14 cellular contexts compared by ENCODE assay signal in genomic region chr4:144701683-144702233, GRCh38. TPM values are rescaled to one million over a fixed set of nuclear protein-coding genes. Genes with fewer than 3 reads are reported as not detected.
A peak's percentile ranks its signal among the peaks of the same experiment; 100 is the strongest.
DNase-seq lines count a peak whose midpoint lies in the region; ATAC-seq, FAIRE-seq and TF ChIP-seq lines count a peak whose summit lies in the region.
"Had no signal": no experiment of that assay in that cellular context is flagged by ENCODE, and none has a peak within 500 bp of the region (broad histone marks: within the 10 kb centered on the region; RNA-seq: fewer than 3 reads in every experiment).

No MANE protein-coding gene starts in this region.

- TF ChIP-seq POLR2A in endothelial cell of umbilical vein (IDR thresholded peaks at IDR 0.05; ENCODE audit: low read depth, low read length): no peak

- peaks cover 79% of the 10 kb centered on the region for H3K4me1 ChIP-seq in SJSA1 (replicated peaks)
- H3K4me1 ChIP-seq in endothelial cell of umbilical vein (ENCODE audit: control insufficient read depth, extremely low read depth, insufficient read depth, low read length): peaks cover 88% of the 10 kb centered on the region

- no peak overlapping the region for H3K4me3 Mint-ChIP-seq in HFFc6
- H3K4me3 Mint-ChIP-seq in stimulated activated naive B cell treated with anti-CD40 and anti-IgM and Interleukin-4, amounts not matched to agents 10 μg/mL and 1 μg/mL and 100 μg/mL, for 72 hours: no peak overlapping the region

- intact Hi-C loops in endothelial cell of umbilical vein (cut with micrococcal nuclease): no loop called here

- TF ChIP-seq CTCF in HFFc6 (IDR thresholded peaks at IDR 0.05): no peak
- no peak for TF ChIP-seq CTCF in endothelial cell of umbilical vein (IDR thresholded peaks at IDR 0.05; ENCODE audit: extremely low read depth in 1 of 2, insufficient read depth in 1 of 2, low read depth in 1 of 2, low read length in 2 of 2)

- CTCF ChIA-PET in endothelial cell of umbilical vein (lab: Charles Lee): no interaction called here

- H3K27me3 ChIP-seq in SJSA1 (replicated peaks) (no peaks in the 10 kb centered on the region), endothelial cell of umbilical vein (ENCODE audit: control insufficient read depth in 2 of 2, insufficient read depth in 2 of 2, low read length in 2 of 2) (no peaks in the 10 kb centered on the region)

- POLR2A ChIA-PET in endothelial cell of umbilical vein (lab: Charles Lee): no interaction called here

- peaks cover 3% of the 10 kb centered on the region for H3K27me3 Mint-ChIP-seq in HFFc6 (ENCODE audit: insufficient read depth)
- no peaks in the 10 kb centered on the region for H3K27me3 Mint-ChIP-seq in stimulated activated naive B cell treated with anti-CD40 and anti-IgM and Interleukin-4, amounts not matched to agents 10 μg/mL and 1 μg/mL and 100 μg/mL, for 72 hours

- H3K36me3 Mint-ChIP-seq in HFFc6 (ENCODE audit: low read depth): peaks cover 5% of the 10 kb centered on the region
- H3K36me3 Mint-ChIP-seq in stimulated activated naive B cell treated with anti-CD40 and anti-IgM and Interleukin-4, amounts not matched to agents 10 μg/mL and 1 μg/mL and 100 μg/mL, for 72 hours: no peaks in the 10 kb centered on the region

- ATAC-seq in stimulated activated naive B cell treated with anti-CD40 and anti-IgM and Interleukin-4, amounts not matched to agents 10 μg/mL and 1 μg/mL and 100 μg/mL, for 72 hours (replicated peaks): no peak
- ATAC-seq in HG03460 (IDR thresholded peaks at IDR 0.05; ENCODE audit: unreplicated experiment) (no peak), HG03442 (IDR thresholded peaks at IDR 0.05; ENCODE audit: unreplicated experiment) (no peak)
- ATAC-seq: K562, Right ventricle myocardium inferior had no signal

- H2AFZ ChIP-seq in endothelial cell of umbilical vein (ENCODE audit: low read depth, low read length): no peak overlapping the region

- H3K27ac Mint-ChIP-seq in HFFc6: 0 out of 2 replicates have a peak overlapping the region, but pooled peaks have one; percentile 37
- peak overlapping the region; percentile 20 for H3K27ac Mint-ChIP-seq in stimulated activated naive B cell treated with anti-CD40 and anti-IgM and Interleukin-4, amounts not matched to agents 10 μg/mL and 1 μg/mL and 100 μg/mL, for 72 hours

- no peak overlapping the region for H3K9ac ChIP-seq in endothelial cell of umbilical vein (replicated peaks; ENCODE audit: extremely low read depth, insufficient read depth, low read length)

- H3K9me3 ChIP-seq in SJSA1 (replicated peaks): no peaks in the 10 kb centered on the region
- H3K9me3 ChIP-seq in endothelial cell of umbilical vein (replicated peaks; ENCODE audit: control insufficient read depth, insufficient read depth, low read length): no peaks in the 10 kb centered on the region

- H3K4me1 Mint-ChIP-seq in HFFc6 (ENCODE audit: low read depth): peaks cover 67% of the 10 kb centered on the region
- H3K4me1 Mint-ChIP-seq in stimulated activated naive B cell treated with anti-CD40 and anti-IgM and Interleukin-4, amounts not matched to agents 10 μg/mL and 1 μg/mL and 100 μg/mL, for 72 hours: no peaks in the 10 kb centered on the region

- no peaks in the 10 kb centered on the region for H3K9me3 Mint-ChIP-seq in HFFc6
- H3K9me3 Mint-ChIP-seq in stimulated activated naive B cell treated with anti-CD40 and anti-IgM and Interleukin-4, amounts not matched to agents 10 μg/mL and 1 μg/mL and 100 μg/mL, for 72 hours: peaks cover 3% of the 10 kb centered on the region in 2 donors

- H3K4me3 ChIP-seq in SJSA1 (no peak overlapping the region), endothelial cell of umbilical vein (replicated peaks in 1 of 3; ENCODE audit: insufficient read depth in 1 of 3, low read depth in 1 of 3, low read length in 3 of 3) (no peak overlapping the region)
- H3K4me3 ChIP-seq: K562 had no signal

- no TSS peak for BruUV-seq in endothelial cell of umbilical vein (replicated peaks; lab: Mats Ljungman, UMichigan)

- no peaks in the 10 kb centered on the region for H3K36me3 ChIP-seq in SJSA1
- H3K36me3 ChIP-seq in endothelial cell of umbilical vein (ENCODE audit: control insufficient read depth in 2 of 2, extremely low read depth in 1 of 2, insufficient read depth in 2 of 2, low read length in 2 of 2): peaks cover 3 to 40% of the 10 kb centered on the region in 2 experiments

- peak overlapping the region; percentile 26 for H3K27ac ChIP-seq in SJSA1
- peak overlapping the region; percentile 32 for H3K27ac ChIP-seq in endothelial cell of umbilical vein (ENCODE audit: insufficient read depth, low read depth, low read length)

- peak; percentile 37 for DNase-seq in HFFc6
- no peak for DNase-seq in SJSA1 (ENCODE audit: low read depth in 1 of 2, low spot score in 2 of 2)
- peak; percentile 53 for DNase-seq in endothelial cell of umbilical vein (ENCODE audit: low read depth, low spot score)
- no peak for DNase-seq in stimulated activated naive B cell treated with anti-CD40 and anti-IgM and Interleukin-4, amounts not matched to agents 10 μg/mL and 1 μg/mL and 100 μg/mL, for 72 hours
- no peak for DNase-seq in activated naive CD4-positive, alpha-beta T cell treated with Interleukin-2 at 50 U/mL for 16 hours
- DNase-seq: HCEC 1CT, NCI-H1105, NCI-H1694 treated with DMSO at 0.1 percent for 48 hours, NCI-H446 treated with DMSO at 0.1 percent for 48 hours, NCI-H748 treated with DMSO at 0.1 percent for 48 hours had no signal

- no peaks in the 10 kb centered on the region for H4K20me1 ChIP-seq in endothelial cell of umbilical vein (replicated peaks; ENCODE audit: control insufficient read depth, extremely low read depth, insufficient read depth, low read length)

- H3K79me2 ChIP-seq in endothelial cell of umbilical vein (ENCODE audit: control insufficient read depth, insufficient read depth, low read length): peaks cover 59% of the 10 kb centered on the region

- dilution Hi-C loops in endothelial cell of umbilical vein (cut with MboI; ENCODE audit: extremely low pct_ligation_motif_present, low sequenced_read_pairs): no loop called here

- no peaks in the 10 kb centered on the region for H3K9me1 ChIP-seq in endothelial cell of umbilical vein (replicated peaks; ENCODE audit: control insufficient read depth, extremely low read depth, insufficient read depth, low read length)

- no peak for FAIRE-seq in endothelial cell of umbilical vein (lab: Jason Lieb, UNC)
- FAIRE-seq: K562 had no signal

- H3K4me2 ChIP-seq in endothelial cell of umbilical vein (ENCODE audit: insufficient read depth, low read length): peak overlapping the region; percentile 92

TF ChIP-seq in endothelial cell of umbilical vein, 7 proteins besides CTCF, POLR2A, EP300 and RAD21:
- TF ChIP-seq JUN (IDR thresholded peaks at IDR 0.05; ENCODE audit: borderline replicate concordance, insufficient read depth, insufficient read length, low read depth) (no peak), MYC (IDR thresholded peaks at IDR 0.05; ENCODE audit: low read depth, low read length) (no peak)
TF ChIP-seq in endothelial cell of umbilical vein: peak in this region for 0.

RNA-seq across cellular contexts. Expression of gene HHIP, which starts 55.8 kb away (rescaled TPM):
- 1 to 10 TPM in 1 of 6 experiments, under 1 TPM in 5; 0.09 to 1.1 (median 0.42) TPM for total RNA-seq in HFFc6 (2021; fragmentation: NEBNext Ultra II Directional; extraction: Animal tissue kit (Norgen Biotek cat#: 25700))
- total RNA-seq in SJSA1 (2014; rRNA removed; shearing (Covaris generic)): 8.8 and 15.9 TPM in 2 replicates
- total RNA-seq in endothelial cell of umbilical vein: 971 and 1,052 TPM in 2 replicates
- 227 and 239 TPM in 2 replicates for polyA plus RNA-seq in endothelial cell of umbilical vein
- 227 and 244 TPM in 2 replicates for polyA plus RNA-seq in endothelial cell of umbilical vein (2011; cell fraction: cytosol; rRNA removed)
- 361 and 391 TPM in 2 replicates for polyA plus RNA-seq in endothelial cell of umbilical vein (2011; cell fraction: nucleus; rRNA removed)
- 1,017 and 1,260 TPM in 2 replicates for polyA plus RNA-seq in endothelial cell of umbilical vein (2012)
- 352 and 386 TPM in 2 replicates for polyA minus RNA-seq in endothelial cell of umbilical vein
- polyA minus RNA-seq in endothelial cell of umbilical vein (2011; cell fraction: cytosol; rRNA and poly(A)+ RNA removed): not detected
- 852 and 882 TPM in 2 replicates for polyA minus RNA-seq in endothelial cell of umbilical vein (2011; cell fraction: nucleus; rRNA and poly(A)+ RNA removed)
- total RNA-seq: Right ventricle myocardium inferior had no signal
- polyA plus RNA-seq: K562 had no signal

Comparison
In these comparisons a context has a peak if more than half of its experiments do, and no peak if none do; other contexts are left out.
1. DNase-seq: peak in HFFc6 (single experiment) and endothelial cell of umbilical vein (single experiment); none in SJSA1 (0 of 2), stimulated activated naive B cell treated with anti-CD40 and anti-IgM and Interleukin-4, amounts not matched to agents 10 μg/mL and 1 μg/mL and 100 μg/mL, for 72 hours (single experiment) and activated naive CD4-positive, alpha-beta T cell treated with Interleukin-2 at 50 U/mL for 16 hours (single experiment).
2. RNA of gene HHIP, which starts 55.8 kb away (total RNA-seq): 971 to 1,052 TPM in endothelial cell of umbilical vein; 8.8 to 15.9 TPM in SJSA1 and 0.09 to 1.1 TPM in HFFc6; every median in the first group is over 10 times any median in the second.